Comparison of ENCODE assay signal across 24 cellular contexts in genomic region chr7:158252837-158253669, GRCh38.
DNase-seq lines count a peak whose midpoint lies in the region; TF ChIP-seq lines count a peak whose summit lies in the region.
"Had no signal": no experiment of that assay in that cellular context is flagged by ENCODE, and none has a peak within 500 bp of the region (broad histone marks: within the 10 kb centered on the region; RNA-seq: fewer than 3 reads in every experiment).

No MANE protein-coding gene starts in this region.

- H3K27me3 ChIP-seq in neural cell (ENCODE audit: insufficient read depth, low read depth, low read length): no peaks in the 10 kb centered on the region
- H3K27me3 ChIP-seq in colonic mucosa: no peaks in the 10 kb centered on the region
- H3K27me3 ChIP-seq: adrenal gland, brain microvascular endothelial cell, neural progenitor cell, vagina had no signal

- H3K27ac Mint-ChIP-seq in type B pancreatic cell: no peak overlapping the region
- H3K27ac Mint-ChIP-seq in activated T-cell treated with anti-CD3 and anti-CD28 coated beads, Interleukin-2, amount 50 U/mL, for 24 hours: no peak overlapping the region
- H3K27ac Mint-ChIP-seq: neural progenitor cell, progenitor cell of endocrine pancreas had no signal

- TF ChIP-seq RAD21 in neural cell (conservative IDR thresholded peaks at IDR 0.05): no peak

- intact Hi-C loops in colonic mucosa (cut with DNase I): no loop called here

- peaks cover 4% of the 10 kb centered on the region for H3K79me2 ChIP-seq in neural cell (replicated peaks; ENCODE audit: insufficient read depth, low read length)

- H3K27me3 Mint-ChIP-seq in type B pancreatic cell: no peaks in the 10 kb centered on the region
- no peaks in the 10 kb centered on the region for H3K27me3 Mint-ChIP-seq in activated T-cell treated with anti-CD3 and anti-CD28 coated beads, Interleukin-2, amount 50 U/mL, for 24 hours

- no peaks in the 10 kb centered on the region for H3K9me2 ChIP-seq in neural cell (ENCODE audit: insufficient read depth, low read length)

- no peaks in the 10 kb centered on the region for H3K9me3 Mint-ChIP-seq in type B pancreatic cell
- H3K9me3 Mint-ChIP-seq in activated T-cell treated with anti-CD3 and anti-CD28 coated beads, Interleukin-2, amount 50 U/mL, for 24 hours: no peaks in the 10 kb centered on the region
- H3K9me3 Mint-ChIP-seq: neural progenitor cell had no signal

- H3K4me3 ChIP-seq in neural cell (ENCODE audit: low read length) (no peak overlapping the region), colonic mucosa (no peak overlapping the region)
- H3K4me3 ChIP-seq: adrenal gland, GM23248, lung, MG63, neural progenitor cell, vagina had no signal

- H3K9ac ChIP-seq in neural cell (ENCODE audit: low read length) (peak overlapping the region; percentile 34), colonic mucosa (ENCODE audit: low read depth in 2 of 2, low read length in 2 of 2) (no peak overlapping the region)
- H3K9ac ChIP-seq: GM23248, neural progenitor cell had no signal

- H3K36me3 ChIP-seq in neural cell (ENCODE audit: insufficient read depth, low read length): no peaks in the 10 kb centered on the region
- H3K36me3 ChIP-seq in colonic mucosa: no peaks in the 10 kb centered on the region
- H3K36me3 ChIP-seq: adrenal gland, brain microvascular endothelial cell, MG63, neural progenitor cell, vagina had no signal

- peak; percentile 12 for DNase-seq in activated CD8-positive, alpha-beta memory T cell treated with anti-CD3 and anti-CD28 coated beads, Interleukin-2, amount 50 U/mL, for 48 hours
- no peak for DNase-seq in activated CD8-positive, alpha-beta memory T cell treated with anti-CD3 and anti-CD28 coated beads for 24 hours
- peak; percentile 47 for DNase-seq in type B pancreatic cell (ENCODE audit: extremely low spot score, unreplicated experiment)
- no peak for DNase-seq in activated T-cell treated with anti-CD3 and anti-CD28 coated beads, Interleukin-2, amount 50 U/mL, for 24 hours
- DNase-seq in colonic mucosa: no peak
- DNase-seq in SKM-1 (lab: John Stamatoyannopoulos, UW; ENCODE audit: unreplicated experiment): no peak
- DNase-seq: ACHN; activated CD4-positive, alpha-beta T cell treated with anti-CD3 and anti-CD28 coated beads, Interleukin-2, amount 50 U/mL, for 1 hour; activated naive CD4-positive, alpha-beta T cell; activated T-cell treated with anti-CD3 and anti-CD28 coated beads for 4 hours; brain microvascular endothelial cell; GM23248; KBM-7; MG63; NCI-H1417; NCI-H2081 treated with DMSO at 0.1 percent for 48 hours; stimulated activated CD8-positive, alpha-beta memory T cell treated with anti-CD3 and anti-CD28 coated beads, Interleukin-4, amount 100 ng/mL, for 48 hours had no signal

- H3F3A ChIP-seq in neural cell (ENCODE audit: insufficient read depth, low read length, poor library complexity, severe bottlenecking): no peaks in the 10 kb centered on the region

- H3K4me1 ChIP-seq in colonic mucosa: no peaks in the 10 kb centered on the region
- H3K4me1 ChIP-seq: adrenal gland, neural progenitor cell, vagina had no signal

- H3K27ac ChIP-seq in cingulate gyrus (ENCODE audit: low read depth, low read length) (peak overlapping the region; percentile 81), neural cell (ENCODE audit: low read length) (no peak overlapping the region), colonic mucosa (no peak overlapping the region)
- H3K27ac ChIP-seq: adrenal gland, brain microvascular endothelial cell, GM23248, neural progenitor cell, vagina had no signal

- no peak for TF ChIP-seq EP300 in neural cell (conservative IDR thresholded peaks at IDR 0.05; ENCODE audit: poor library complexity, severe bottlenecking)

- H2AFZ ChIP-seq in neural cell (ENCODE audit: low read depth, low read length): no peak overlapping the region
- H2AFZ ChIP-seq: GM23248, neural progenitor cell had no signal

- no peaks in the 10 kb centered on the region for H4K20me1 ChIP-seq in neural cell (ENCODE audit: insufficient read depth)

- TF ChIP-seq CTCF in neural cell (IDR thresholded peaks at IDR 0.05; ENCODE audit: poor library complexity, severe bottlenecking): no peak
- no peak for TF ChIP-seq CTCF in type B pancreatic cell (conservative IDR thresholded peaks at IDR 0.05)
- no peak for TF ChIP-seq CTCF in colonic mucosa (IDR thresholded peaks at IDR 0.05)

- no peaks in the 10 kb centered on the region for H3K36me3 Mint-ChIP-seq in type B pancreatic cell
- no peaks in the 10 kb centered on the region for H3K36me3 Mint-ChIP-seq in activated T-cell treated with anti-CD3 and anti-CD28 coated beads, Interleukin-2, amount 50 U/mL, for 24 hours (ENCODE audit: low read depth)
- H3K36me3 Mint-ChIP-seq: neural progenitor cell had no signal

- no peak overlapping the region for H3K4me2 ChIP-seq in neural cell (ENCODE audit: low read length)
- H3K4me2 ChIP-seq: neural progenitor cell had no signal

- no peaks in the 10 kb centered on the region for H3K4me1 Mint-ChIP-seq in type B pancreatic cell (ENCODE audit: unreplicated experiment)
- H3K4me1 Mint-ChIP-seq in activated T-cell treated with anti-CD3 and anti-CD28 coated beads, Interleukin-2, amount 50 U/mL, for 24 hours (ENCODE audit: low read depth): no peaks in the 10 kb centered on the region

- H3K9me3 ChIP-seq in neural cell (ENCODE audit: low read length) (no peaks in the 10 kb centered on the region), colonic mucosa (no peaks in the 10 kb centered on the region)
- H3K9me3 ChIP-seq: adrenal gland, MG63, vagina had no signal

- no peak overlapping the region for H3K4me3 Mint-ChIP-seq in type B pancreatic cell
- no peak overlapping the region for H3K4me3 Mint-ChIP-seq in activated T-cell treated with anti-CD3 and anti-CD28 coated beads, Interleukin-2, amount 50 U/mL, for 24 hours
- H3K4me3 Mint-ChIP-seq: neural progenitor cell had no signal

TF ChIP-seq in neural cell, 6 proteins besides CTCF, POLR2A, EP300 and RAD21:
- TF ChIP-seq REST (IDR thresholded peaks at IDR 0.05; ENCODE audit: borderline replicate concordance): no peak
- no peak for TF ChIP-seq POLR2AphosphoS5 (IDR thresholded peaks at IDR 0.05)
- TF ChIP-seq MXI1 (conservative IDR thresholded peaks at IDR 0.05; ENCODE audit: poor library complexity, severe bottlenecking): no peak
- no peak for TF ChIP-seq TAF1 (IDR thresholded peaks at IDR 0.05; ENCODE audit: low read depth)
- no peak for TF ChIP-seq SMC3 (conservative IDR thresholded peaks at IDR 0.05; ENCODE audit: poor library complexity)
- no peak for TF ChIP-seq EZH2 (IDR thresholded peaks at IDR 0.05; ENCODE audit: borderline replicate concordance, insufficient read depth, low read length, poor library complexity, severe bottlenecking)

Comparison
In these comparisons a context has a peak if more than half of its experiments do, and no peak if none do; other contexts are left out.
1. DNase-seq: peak in activated CD8-positive, alpha-beta memory T cell treated with anti-CD3 and anti-CD28 coated beads, Interleukin-2, amount 50 U/mL, for 48 hours (single experiment) and type B pancreatic cell (single experiment); none in activated CD8-positive, alpha-beta memory T cell treated with anti-CD3 and anti-CD28 coated beads for 24 hours (single experiment), activated T-cell treated with anti-CD3 and anti-CD28 coated beads, Interleukin-2, amount 50 U/mL, for 24 hours (single experiment), colonic mucosa (single experiment) and SKM-1 (single experiment).